ENCODE assay signal across 9 cellular contexts in the genomic region with DNA sequence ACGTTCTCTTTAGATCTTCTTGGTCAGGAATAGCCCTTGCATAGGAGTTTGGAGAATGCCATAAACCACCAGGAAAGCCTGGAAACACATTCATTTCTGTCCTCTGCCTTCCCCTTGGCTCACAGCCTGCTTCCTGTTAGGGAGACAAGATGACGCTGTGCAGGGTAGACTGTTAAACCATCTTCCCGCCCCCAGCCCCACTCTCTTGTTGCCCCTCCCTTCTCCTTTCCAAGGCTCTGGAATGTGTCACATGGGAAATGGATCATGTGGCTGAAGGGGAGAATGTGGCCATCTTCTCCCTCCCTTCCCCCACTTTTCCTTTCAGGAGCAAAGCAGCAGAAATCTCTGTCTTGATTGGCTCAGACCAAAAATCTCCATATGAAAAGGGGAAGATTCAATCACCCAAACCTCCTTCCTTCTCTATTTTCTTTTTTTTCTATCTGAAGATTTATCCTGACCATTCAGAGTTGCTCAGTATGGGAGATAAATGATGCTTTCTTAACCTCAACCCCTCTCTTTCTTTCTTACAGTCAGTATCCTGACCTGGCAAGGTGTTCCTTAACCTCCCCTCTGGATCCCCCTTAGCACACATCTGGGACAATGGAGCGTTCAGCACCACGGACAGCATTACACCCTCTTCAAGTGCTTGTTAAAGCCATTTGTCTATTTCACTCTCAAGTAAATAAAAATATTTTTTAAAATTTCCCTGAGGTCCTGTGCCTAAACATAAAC. TPM values are rescaled to one million over a fixed set of nuclear protein-coding genes. Genes with fewer than 3 reads are reported as not detected.
DNase-seq lines count a peak whose midpoint lies in the region; ATAC-seq and TF ChIP-seq lines count a peak whose summit lies in the region.
"Had no signal": no experiment of that assay in that cellular context is flagged by ENCODE, and none has a peak within 500 bp of the region (broad histone marks: within the 10 kb centered on the region; RNA-seq: fewer than 3 reads in every experiment).

No MANE protein-coding gene starts in this region.

- ATAC-seq in HG03175 (IDR thresholded peaks at IDR 0.05; ENCODE audit: unreplicated experiment): no peak

- H3K9me3 ChIP-seq in neuronal stem cell (replicated peaks in 1 of 2; ENCODE audit: control insufficient read depth in 2 of 2, insufficient read depth in 1 of 2, low read depth in 1 of 2, low read length in 2 of 2) (no peaks in the 10 kb centered on the region), stomach (no peaks in the 10 kb centered on the region)
- H3K9me3 ChIP-seq: BLaER1 treated with 17β-estradiol and CSF1 and Interleukin-3, amounts not matched to agents 10 nM and 100 nM had no signal

- H3K4me1 ChIP-seq in neuronal stem cell (ENCODE audit: control insufficient read depth in 2 of 2, insufficient read depth in 1 of 2, low read depth in 1 of 2, low read length in 2 of 2): peaks cover 18 to 23% of the 10 kb centered on the region in 2 donors
- H3K4me1 ChIP-seq in stomach: peaks cover 0 to 6% (median 3%) of the 10 kb centered on the region in 4 donors
- H3K4me1 ChIP-seq: BLaER1 treated with 17β-estradiol and CSF1 and Interleukin-3, amounts not matched to agents 10 nM and 100 nM had no signal

- TF ChIP-seq CTCF in stomach (IDR thresholded peaks at IDR 0.05): no peak

- intact Hi-C loops in activated naive CD4-positive, alpha-beta T cell treated with anti-CD3 and anti-CD28 coated beads for 36 hours (cut with micrococcal nuclease): no loop called here
- intact Hi-C loops in stomach (cut with DNase I; ENCODE audit: low total_unique reads): no loop called here

- CTCF ChIA-PET in activated naive CD4-positive, alpha-beta T cell treated with anti-CD3 and anti-CD28 coated beads for 36 hours (lab: Charles Lee): interaction anchor here (0.5 kb wide), 1 partner anchor 52 kb away, joined by 3 read pairs; no protein-coding TSS in a partner anchor

- H3K4me1 Mint-ChIP-seq in activated naive CD4-positive, alpha-beta T cell treated with anti-CD3 and anti-CD28 coated beads for 36 hours (ENCODE audit: low read depth): peaks cover 6% of the 10 kb centered on the region

- H3K79me1 ChIP-seq in neuronal stem cell (ENCODE audit: low read depth, low read length): no peaks in the 10 kb centered on the region

- no peak overlapping the region for H4K91ac ChIP-seq in neuronal stem cell (ENCODE audit: low read depth, low read length, poor library complexity)

- H3K27ac ChIP-seq in neuronal stem cell (replicated peaks; ENCODE audit: low read length): peak overlapping the region; percentile 95
- H3K27ac ChIP-seq in stomach: no peak overlapping the region
- H3K27ac ChIP-seq: BLaER1 treated with 17β-estradiol and CSF1 and Interleukin-3, amounts not matched to agents 10 nM and 100 nM had no signal

- no peak overlapping the region for H3K4me3 Mint-ChIP-seq in activated naive CD4-positive, alpha-beta T cell treated with anti-CD3 and anti-CD28 coated beads for 36 hours

- H3K18ac ChIP-seq in neuronal stem cell (ENCODE audit: low read length): no peak overlapping the region

- peak; percentile 57 for DNase-seq in activated naive CD4-positive, alpha-beta T cell treated with anti-CD3 and anti-CD28 coated beads for 36 hours
- no peak for DNase-seq in activated naive CD4-positive, alpha-beta T cell (lab: John Stamatoyannopoulos, UW)
- peak; percentile 95 for DNase-seq in NCI-H524 (lab: John Stamatoyannopoulos, UW)
- DNase-seq in ecto neural progenitor cell (ENCODE audit: low spot score): peak; percentile 92
- DNase-seq in neuronal stem cell (ENCODE audit: low spot score): peak; percentile 97
- DNase-seq in OCI-M2 (lab: John Stamatoyannopoulos, UW; ENCODE audit: unreplicated experiment): no peak
- no peak for DNase-seq in stomach

- no peak overlapping the region for H2BK15ac ChIP-seq in neuronal stem cell (ENCODE audit: low read length)

- no peak for TF ChIP-seq POLR2A in stomach (IDR thresholded peaks at IDR 0.05)

- H2BK120ac ChIP-seq in neuronal stem cell (ENCODE audit: low read depth, low read length): no peak overlapping the region

- peak overlapping the region; percentile 74 for H2AFZ ChIP-seq in neuronal stem cell (ENCODE audit: low read length)

- TF ChIP-seq EP300 in stomach (IDR thresholded peaks at IDR 0.05): no peak

- peaks cover 0 to 10% of the 10 kb centered on the region in 2 donors for H3K36me3 ChIP-seq in neuronal stem cell (replicated peaks in 1 of 2; ENCODE audit: control insufficient read depth in 2 of 2, insufficient read depth in 2 of 2, low read length in 2 of 2)
- no peaks in the 10 kb centered on the region for H3K36me3 ChIP-seq in stomach
- H3K36me3 ChIP-seq: BLaER1 treated with 17β-estradiol and CSF1 and Interleukin-3, amounts not matched to agents 10 nM and 100 nM had no signal

- no peak overlapping the region for H3K27ac Mint-ChIP-seq in activated naive CD4-positive, alpha-beta T cell treated with anti-CD3 and anti-CD28 coated beads for 36 hours

- no peak overlapping the region for H2BK12ac ChIP-seq in neuronal stem cell (ENCODE audit: low read length)

- no peak overlapping the region for H2AK5ac ChIP-seq in neuronal stem cell (ENCODE audit: low read depth, low read length)

- H3K4ac ChIP-seq in neuronal stem cell (ENCODE audit: low read length): no peak overlapping the region

- H4K8ac ChIP-seq in neuronal stem cell (ENCODE audit: low read depth, low read length): no peak overlapping the region

- H3K27me3 ChIP-seq in neuronal stem cell (ENCODE audit: control insufficient read depth in 3 of 3, insufficient read depth in 3 of 3, low read depth in 1 of 3, low read length in 3 of 3) (no peaks in the 10 kb centered on the region), stomach (peaks cover 0 to 6% (median 0%) of the 10 kb centered on the region in 3 donors)
- H3K27me3 ChIP-seq: BLaER1 treated with 17β-estradiol and CSF1 and Interleukin-3, amounts not matched to agents 10 nM and 100 nM had no signal

- WGBS in neuronal stem cell (ENCODE audit: extremely low coverage in 2 of 2, insufficient read length in 2 of 2, insufficient replicate concordance in 1 of 2), 2 donors: no CpG with 5 or more reads among the region's 5 CpGs
- 10 to 16% (median 11%) methylated on average over 5 of the region's 5 CpGs for WGBS in stomach, 5 donors

- H3K27me3 Mint-ChIP-seq in activated naive CD4-positive, alpha-beta T cell treated with anti-CD3 and anti-CD28 coated beads for 36 hours (ENCODE audit: low read depth): no peaks in the 10 kb centered on the region

- H3K36me3 Mint-ChIP-seq in activated naive CD4-positive, alpha-beta T cell treated with anti-CD3 and anti-CD28 coated beads for 36 hours (ENCODE audit: low read depth): peaks cover 11% of the 10 kb centered on the region

- H2BK5ac ChIP-seq in neuronal stem cell (ENCODE audit: low read length): no peak overlapping the region

- H3K4me2 ChIP-seq in neuronal stem cell (ENCODE audit: insufficient read depth, low read length, poor library complexity, severe bottlenecking): peak overlapping the region; percentile 65
- H3K4me2 ChIP-seq: BLaER1 treated with 17β-estradiol and CSF1 and Interleukin-3, amounts not matched to agents 10 nM and 100 nM had no signal

- no peak overlapping the region for H3K14ac ChIP-seq in neuronal stem cell (ENCODE audit: low read length)

- no peaks in the 10 kb centered on the region for H3K9me3 Mint-ChIP-seq in activated naive CD4-positive, alpha-beta T cell treated with anti-CD3 and anti-CD28 coated beads for 36 hours

- H3K4me3 ChIP-seq in neuronal stem cell (ENCODE audit: low read length in 2 of 2) (peak overlapping the region; percentile 61 to 82), stomach (no peak overlapping the region)
- H3K4me3 ChIP-seq: BLaER1 treated with 17β-estradiol and CSF1 and Interleukin-3, amounts not matched to agents 10 nM and 100 nM had no signal

- no peak overlapping the region for H3K23ac ChIP-seq in neuronal stem cell (ENCODE audit: low read depth, low read length, poor library complexity)

- H3K9ac ChIP-seq in neuronal stem cell (ENCODE audit: low read depth, low read length, poor library complexity): peak overlapping the region; percentile 64
- H3K9ac ChIP-seq: BLaER1 treated with 17β-estradiol and CSF1 and Interleukin-3, amounts not matched to agents 10 nM and 100 nM had no signal

RNA-seq across cellular contexts. Expression of gene GPR19, which starts 11.4 kb away (rescaled TPM):
- 10 to 100 TPM; 17.1 to 18.5 TPM for total RNA-seq in activated naive CD4-positive, alpha-beta T cell treated with anti-CD3 and anti-CD28 coated beads for 36 hours
- 32.4 TPM for polyA plus RNA-seq in neuronal stem cell (2013, experiment 1 of 2)
- polyA plus RNA-seq in neuronal stem cell (2013, experiment 2 of 2): 33.4 TPM
- total RNA-seq in stomach: under 1 TPM in 1 of 5 donors, not detected in 4; 0.73 TPM
- polyA plus RNA-seq in stomach: under 1 TPM; 0.19 to 0.61 (median 0.23) TPM

RNA-seq across cellular contexts. Expression of gene CDKN1B, which starts 32.6 kb away (rescaled TPM):
- 10 to 100 TPM; 35.9 to 39.1 TPM for total RNA-seq in activated naive CD4-positive, alpha-beta T cell treated with anti-CD3 and anti-CD28 coated beads for 36 hours
- 49.7 TPM for polyA plus RNA-seq in neuronal stem cell (2013, experiment 1 of 2)
- polyA plus RNA-seq in neuronal stem cell (2013, experiment 2 of 2): 51.1 TPM
- 10 to 100 TPM; 22.9 to 60.8 (median 40.0) TPM for total RNA-seq in stomach
- polyA plus RNA-seq in stomach: 10 to 100 TPM; 17.7 to 27.6 (median 24.7) TPM

Comparison
In these comparisons a context has a peak if more than half of its experiments do, and no peak if none do; other contexts are left out.
1. DNase-seq: peak in activated naive CD4-positive, alpha-beta T cell treated with anti-CD3 and anti-CD28 coated beads for 36 hours (single experiment), NCI-H524 (2 of 2), ecto neural progenitor cell (single experiment) and neuronal stem cell (single experiment); none in activated naive CD4-positive, alpha-beta T cell (0 of 4), OCI-M2 (single experiment) and stomach (single experiment).
2. H3K4me3 ChIP-seq: peak in neuronal stem cell (2 of 2); none in stomach (0 of 4).
3. RNA of gene GPR19, which starts 11.4 kb away (total RNA-seq): 17.1 to 18.5 TPM in activated naive CD4-positive, alpha-beta T cell treated with anti-CD3 and anti-CD28 coated beads for 36 hours; 0.73 TPM in stomach; every median in the first group is over 10 times any median in the second.